Comparison of ENCODE assay signal across 1 cellular context in the genomic region with DNA sequence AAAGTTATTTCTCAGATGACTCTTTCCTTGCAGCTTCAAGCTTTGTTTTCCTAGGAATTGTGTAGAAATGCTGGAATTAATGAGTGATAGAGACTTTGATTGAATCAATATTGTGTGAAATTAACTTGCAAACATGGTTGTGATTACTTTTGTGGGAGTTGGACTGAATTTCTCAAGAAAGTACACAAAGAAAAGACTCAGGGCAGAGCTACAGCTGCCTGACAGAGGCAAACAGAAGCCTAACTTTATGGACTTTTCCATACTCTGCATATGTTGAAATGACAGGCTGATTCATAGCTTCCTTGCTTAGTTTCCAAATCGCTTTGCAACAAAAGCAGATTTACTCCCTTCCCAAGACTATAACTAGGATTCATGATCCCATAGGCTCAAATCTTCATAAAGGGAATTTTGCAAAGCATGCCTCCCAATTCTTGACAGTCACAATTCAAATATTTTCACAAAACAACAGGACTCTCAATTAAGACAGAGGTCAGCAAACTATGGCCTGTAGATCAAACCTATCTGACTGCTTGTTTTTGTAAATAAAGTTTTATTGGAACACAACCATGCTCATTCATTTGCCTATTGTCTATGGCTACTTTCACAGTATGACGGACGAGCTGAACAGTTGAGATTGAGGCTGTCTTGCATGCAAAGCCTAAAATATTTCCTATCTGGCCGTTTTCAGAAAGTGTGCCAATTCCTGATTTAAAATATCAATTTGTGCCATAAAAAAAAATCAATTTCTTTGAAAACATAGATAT.
TF ChIP-seq lines count a peak whose summit lies in the region.

No MANE protein-coding gene starts in this region.

TF ChIP-seq in HepG2, 621 proteins besides CTCF, POLR2A, EP300 and RAD21 (continued from another document and continues in another):
- TF ChIP-seq, protein P1, sequence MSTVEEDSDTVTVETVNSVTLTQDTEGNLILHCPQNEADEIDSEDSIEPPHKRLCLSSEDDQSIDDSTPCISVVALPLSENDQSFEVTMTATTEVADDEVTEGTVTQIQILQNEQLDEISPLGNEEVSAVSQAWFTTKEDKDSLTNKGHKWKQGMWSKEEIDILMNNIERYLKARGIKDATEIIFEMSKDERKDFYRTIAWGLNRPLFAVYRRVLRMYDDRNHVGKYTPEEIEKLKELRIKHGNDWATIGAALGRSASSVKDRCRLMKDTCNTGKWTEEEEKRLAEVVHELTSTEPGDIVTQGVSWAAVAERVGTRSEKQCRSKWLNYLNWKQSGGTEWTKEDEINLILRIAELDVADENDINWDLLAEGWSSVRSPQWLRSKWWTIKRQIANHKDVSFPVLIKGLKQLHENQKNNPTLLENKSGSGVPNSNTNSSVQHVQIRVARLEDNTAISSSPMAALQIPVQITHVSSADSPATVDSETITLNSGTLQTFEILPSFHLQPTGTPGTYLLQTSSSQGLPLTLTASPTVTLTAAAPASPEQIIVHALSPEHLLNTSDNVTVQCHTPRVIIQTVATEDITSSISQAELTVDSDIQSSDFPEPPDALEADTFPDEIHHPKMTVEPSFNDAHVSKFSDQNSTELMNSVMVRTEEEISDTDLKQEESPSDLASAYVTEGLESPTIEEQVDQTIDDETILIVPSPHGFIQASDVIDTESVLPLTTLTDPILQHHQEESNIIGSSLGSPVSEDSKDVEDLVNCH (CRISPR knock-in tag; IDR thresholded peaks at IDR 0.05): no peak
- TF ChIP-seq, protein P2, sequence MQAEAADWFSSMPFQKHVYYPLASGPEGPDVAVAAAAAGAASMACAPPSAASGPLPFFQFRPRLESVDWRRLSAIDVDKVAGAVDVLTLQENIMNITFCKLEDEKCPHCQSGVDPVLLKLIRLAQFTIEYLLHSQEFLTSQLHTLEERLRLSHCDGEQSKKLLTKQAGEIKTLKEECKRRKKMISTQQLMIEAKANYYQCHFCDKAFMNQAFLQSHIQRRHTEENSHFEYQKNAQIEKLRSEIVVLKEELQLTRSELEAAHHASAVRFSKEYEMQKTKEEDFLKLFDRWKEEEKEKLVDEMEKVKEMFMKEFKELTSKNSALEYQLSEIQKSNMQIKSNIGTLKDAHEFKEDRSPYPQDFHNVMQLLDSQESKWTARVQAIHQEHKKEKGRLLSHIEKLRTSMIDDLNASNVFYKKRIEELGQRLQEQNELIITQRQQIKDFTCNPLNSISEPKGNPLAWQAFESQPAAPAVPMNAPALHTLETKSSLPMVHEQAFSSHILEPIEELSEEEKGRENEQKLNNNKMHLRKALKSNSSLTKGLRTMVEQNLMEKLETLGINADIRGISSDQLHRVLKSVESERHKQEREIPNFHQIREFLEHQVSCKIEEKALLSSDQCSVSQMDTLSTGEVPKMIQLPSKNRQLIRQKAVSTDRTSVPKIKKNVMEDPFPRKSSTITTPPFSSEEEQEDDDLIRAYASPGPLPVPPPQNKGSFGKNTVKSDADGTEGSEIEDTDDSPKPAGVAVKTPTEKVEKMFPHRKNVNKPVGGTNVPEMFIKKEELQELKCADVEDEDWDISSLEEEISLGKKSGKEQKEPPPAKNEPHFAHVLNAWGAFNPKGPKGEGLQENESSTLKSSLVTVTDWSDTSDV (CRISPR knock-in tag; IDR thresholded peaks at IDR 0.05): no peak
- TF ChIP-seq, protein P3, sequence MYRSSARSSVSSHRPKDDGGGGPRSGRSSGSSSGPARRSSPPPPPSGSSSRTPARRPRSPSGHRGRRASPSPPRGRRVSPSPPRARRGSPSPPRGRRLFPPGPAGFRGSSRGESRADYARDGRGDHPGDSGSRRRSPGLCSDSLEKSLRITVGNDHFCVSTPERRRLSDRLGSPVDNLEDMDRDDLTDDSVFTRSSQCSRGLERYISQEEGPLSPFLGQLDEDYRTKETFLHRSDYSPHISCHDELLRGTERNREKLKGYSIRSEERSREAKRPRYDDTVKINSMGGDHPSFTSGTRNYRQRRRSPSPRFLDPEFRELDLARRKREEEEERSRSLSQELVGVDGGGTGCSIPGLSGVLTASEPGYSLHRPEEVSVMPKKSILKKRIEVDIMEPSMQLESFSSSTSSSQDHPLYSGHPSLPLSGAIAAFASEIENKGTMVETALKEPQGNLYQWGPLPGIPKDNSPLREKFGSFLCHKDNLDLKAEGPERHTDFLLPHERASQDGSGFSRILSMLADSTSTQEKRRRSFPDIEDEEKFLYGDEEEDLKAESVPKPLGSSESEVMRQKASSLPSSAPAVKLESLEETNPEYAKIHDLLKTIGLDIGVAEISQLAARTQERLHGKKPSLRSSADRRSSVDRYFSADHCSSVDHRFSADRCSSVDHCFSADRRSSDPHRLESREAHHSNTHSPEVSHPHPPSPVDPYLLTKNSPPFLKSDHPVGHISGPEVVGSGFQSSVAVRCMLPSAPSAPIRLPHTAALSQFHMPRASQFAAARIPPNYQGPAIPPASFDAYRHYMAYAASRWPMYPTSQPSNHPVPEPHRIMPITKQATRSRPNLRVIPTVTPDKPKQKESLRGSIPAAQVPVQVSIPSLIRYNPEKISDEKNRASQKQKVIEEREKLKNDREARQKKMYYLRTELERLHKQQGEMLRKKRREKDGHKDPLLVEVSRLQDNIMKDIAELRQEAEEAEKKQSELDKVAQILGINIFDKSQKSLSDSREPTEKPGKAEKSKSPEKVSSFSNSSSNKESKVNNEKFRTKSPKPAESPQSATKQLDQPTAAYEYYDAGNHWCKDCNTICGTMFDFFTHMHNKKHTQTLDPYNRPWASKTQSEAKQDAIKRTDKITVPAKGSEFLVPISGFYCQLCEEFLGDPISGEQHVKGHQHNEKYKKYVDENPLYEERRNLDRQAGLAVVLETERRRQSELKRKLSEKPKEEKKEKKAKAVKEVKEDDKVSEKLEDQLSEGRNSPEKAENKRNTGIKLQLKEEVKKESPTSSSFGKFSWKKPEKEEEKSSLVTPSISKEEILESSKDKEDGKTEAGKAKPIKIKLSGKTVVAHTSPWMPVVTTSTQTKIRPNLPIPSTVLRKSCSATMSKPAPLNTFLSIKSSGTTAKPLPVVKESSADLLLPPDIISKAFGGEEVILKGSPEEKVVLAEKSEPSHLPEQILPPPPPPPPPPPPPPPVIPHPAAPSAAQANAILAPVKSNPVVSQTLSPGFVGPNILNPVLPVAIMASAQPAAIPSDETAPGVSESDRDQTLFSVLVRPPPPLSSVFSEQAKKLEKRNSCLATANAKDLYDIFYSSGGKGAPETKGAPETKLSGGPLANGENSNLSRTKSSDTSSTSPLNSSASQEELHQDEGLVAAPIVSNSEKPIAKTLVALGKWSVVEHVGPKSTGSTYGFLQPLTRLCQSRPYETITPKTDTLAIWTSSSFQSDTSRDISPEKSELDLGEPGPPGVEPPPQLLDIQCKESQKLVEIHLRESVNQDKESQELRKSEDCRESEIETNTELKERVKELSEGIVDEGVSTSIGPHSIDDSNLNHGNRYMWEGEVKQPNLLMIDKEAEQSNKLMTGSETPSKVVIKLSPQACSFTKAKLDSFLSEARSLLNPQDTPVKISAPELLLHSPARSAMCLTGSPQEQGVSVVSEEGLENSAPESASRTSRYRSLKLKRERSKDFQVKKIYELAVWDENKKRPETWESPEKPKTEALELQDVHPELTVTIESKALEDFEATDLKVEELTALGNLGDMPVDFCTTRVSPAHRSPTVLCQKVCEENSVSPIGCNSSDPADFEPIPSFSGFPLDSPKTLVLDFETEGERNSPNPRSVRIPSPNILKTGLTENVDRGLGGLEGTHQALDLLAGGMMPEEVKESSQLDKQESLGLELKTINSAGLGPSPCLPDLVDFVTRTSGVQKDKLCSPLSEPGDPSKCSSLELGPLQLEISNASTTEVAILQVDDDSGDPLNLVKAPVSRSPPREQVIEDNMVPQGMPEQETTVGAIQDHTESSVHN (CRISPR knock-in tag; IDR thresholded peaks at IDR 0.05): no peak
- no peak for TF ChIP-seq ZNF331 (CRISPR knock-in tag; IDR thresholded peaks at IDR 0.05)
- TF ChIP-seq, protein P4, sequence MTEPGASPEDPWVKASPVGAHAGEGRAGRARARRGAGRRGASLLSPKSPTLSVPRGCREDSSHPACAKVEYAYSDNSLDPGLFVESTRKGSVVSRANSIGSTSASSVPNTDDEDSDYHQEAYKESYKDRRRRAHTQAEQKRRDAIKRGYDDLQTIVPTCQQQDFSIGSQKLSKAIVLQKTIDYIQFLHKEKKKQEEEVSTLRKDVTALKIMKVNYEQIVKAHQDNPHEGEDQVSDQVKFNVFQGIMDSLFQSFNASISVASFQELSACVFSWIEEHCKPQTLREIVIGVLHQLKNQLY (CRISPR knock-in tag; IDR thresholded peaks at IDR 0.05): no peak
- no peak for TF ChIP-seq SP1 (IDR thresholded peaks at IDR 0.05)
- TF ChIP-seq SP1 (CRISPR knock-in tag; IDR thresholded peaks at IDR 0.05): no peak
- TF ChIP-seq FOXO1 (CRISPR knock-in tag; IDR thresholded peaks at IDR 0.05): no peak
- TF ChIP-seq TGIF2 (CRISPR knock-in tag; IDR thresholded peaks at IDR 0.05): no peak
- peak; percentile 75 for TF ChIP-seq FOXA3 (CRISPR knock-in tag; IDR thresholded peaks at IDR 0.05)
- TF ChIP-seq MZF1 (CRISPR knock-in tag; IDR thresholded peaks at IDR 0.05; ENCODE audit: borderline replicate concordance): no peak
- TF ChIP-seq ZNF775 (CRISPR knock-in tag; IDR thresholded peaks at IDR 0.05; ENCODE audit: borderline replicate concordance): no peak
- TF ChIP-seq EZH2 (conservative IDR thresholded peaks at IDR 0.05; ENCODE audit: low read depth, low read length): no peak
- TF ChIP-seq STAG1 (CRISPR knock-in tag; IDR thresholded peaks at IDR 0.05): no peak
- no peak for TF ChIP-seq ZNF253 (CRISPR knock-in tag; IDR thresholded peaks at IDR 0.05; ENCODE audit: borderline replicate concordance)
- TF ChIP-seq MAFF (IDR thresholded peaks at IDR 0.05; ENCODE audit: low read depth, low read length): no peak
- no peak for TF ChIP-seq PHB2 (IDR thresholded peaks at IDR 0.05; ENCODE audit: partially characterized antibody)
- TF ChIP-seq, protein P5, sequence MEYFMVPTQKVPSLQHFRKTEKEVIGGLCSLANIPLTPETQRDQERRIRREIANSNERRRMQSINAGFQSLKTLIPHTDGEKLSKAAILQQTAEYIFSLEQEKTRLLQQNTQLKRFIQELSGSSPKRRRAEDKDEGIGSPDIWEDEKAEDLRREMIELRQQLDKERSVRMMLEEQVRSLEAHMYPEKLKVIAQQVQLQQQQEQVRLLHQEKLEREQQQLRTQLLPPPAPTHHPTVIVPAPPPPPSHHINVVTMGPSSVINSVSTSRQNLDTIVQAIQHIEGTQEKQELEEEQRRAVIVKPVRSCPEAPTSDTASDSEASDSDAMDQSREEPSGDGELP (IDR thresholded peaks at IDR 0.05; ENCODE audit: borderline replicate concordance, low read depth): 0 out of 2 replicates have a peak, but pooled peaks have one; percentile 23
- peak; percentile 33; the same call in 1 of the 2 replicates for TF ChIP-seq CREM (IDR thresholded peaks at IDR 0.05)
- no peak for TF ChIP-seq CREM (CRISPR knock-in tag; IDR thresholded peaks at IDR 0.05)
- TF ChIP-seq ZNF7 (CRISPR knock-in tag; IDR thresholded peaks at IDR 0.05): no peak
- TF ChIP-seq MAFK (conservative IDR thresholded peaks at IDR 0.05 in 1 of 2, IDR thresholded peaks at IDR 0.05 in 1 of 2; ENCODE audit: low read length in 2 of 2): no peak
- TF ChIP-seq, protein P6, sequence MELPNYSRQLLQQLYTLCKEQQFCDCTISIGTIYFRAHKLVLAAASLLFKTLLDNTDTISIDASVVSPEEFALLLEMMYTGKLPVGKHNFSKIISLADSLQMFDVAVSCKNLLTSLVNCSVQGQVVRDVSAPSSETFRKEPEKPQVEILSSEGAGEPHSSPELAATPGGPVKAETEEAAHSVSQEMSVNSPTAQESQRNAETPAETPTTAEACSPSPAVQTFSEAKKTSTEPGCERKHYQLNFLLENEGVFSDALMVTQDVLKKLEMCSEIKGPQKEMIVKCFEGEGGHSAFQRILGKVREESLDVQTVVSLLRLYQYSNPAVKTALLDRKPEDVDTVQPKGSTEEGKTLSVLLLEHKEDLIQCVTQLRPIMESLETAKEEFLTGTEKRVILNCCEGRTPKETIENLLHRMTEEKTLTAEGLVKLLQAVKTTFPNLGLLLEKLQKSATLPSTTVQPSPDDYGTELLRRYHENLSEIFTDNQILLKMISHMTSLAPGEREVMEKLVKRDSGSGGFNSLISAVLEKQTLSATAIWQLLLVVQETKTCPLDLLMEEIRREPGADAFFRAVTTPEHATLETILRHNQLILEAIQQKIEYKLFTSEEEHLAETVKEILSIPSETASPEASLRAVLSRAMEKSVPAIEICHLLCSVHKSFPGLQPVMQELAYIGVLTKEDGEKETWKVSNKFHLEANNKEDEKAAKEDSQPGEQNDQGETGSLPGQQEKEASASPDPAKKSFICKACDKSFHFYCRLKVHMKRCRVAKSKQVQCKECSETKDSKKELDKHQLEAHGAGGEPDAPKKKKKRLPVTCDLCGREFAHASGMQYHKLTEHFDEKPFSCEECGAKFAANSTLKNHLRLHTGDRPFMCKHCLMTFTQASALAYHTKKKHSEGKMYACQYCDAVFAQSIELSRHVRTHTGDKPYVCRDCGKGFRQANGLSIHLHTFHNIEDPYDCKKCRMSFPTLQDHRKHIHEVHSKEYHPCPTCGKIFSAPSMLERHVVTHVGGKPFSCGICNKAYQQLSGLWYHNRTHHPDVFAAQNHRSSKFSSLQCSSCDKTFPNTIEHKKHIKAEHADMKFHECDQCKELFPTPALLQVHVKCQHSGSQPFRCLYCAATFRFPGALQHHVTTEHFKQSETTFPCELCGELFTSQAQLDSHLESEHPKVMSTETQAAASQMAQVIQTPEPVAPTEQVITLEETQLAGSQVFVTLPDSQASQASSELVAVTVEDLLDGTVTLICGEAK (IDR thresholded peaks at IDR 0.05): peak; percentile 95
- TF ChIP-seq, protein P6 (CRISPR knock-in tag; IDR thresholded peaks at IDR 0.05): peak; percentile 99
